Comparison of ENCODE assay signal across 34 cellular contexts in the genomic region with DNA sequence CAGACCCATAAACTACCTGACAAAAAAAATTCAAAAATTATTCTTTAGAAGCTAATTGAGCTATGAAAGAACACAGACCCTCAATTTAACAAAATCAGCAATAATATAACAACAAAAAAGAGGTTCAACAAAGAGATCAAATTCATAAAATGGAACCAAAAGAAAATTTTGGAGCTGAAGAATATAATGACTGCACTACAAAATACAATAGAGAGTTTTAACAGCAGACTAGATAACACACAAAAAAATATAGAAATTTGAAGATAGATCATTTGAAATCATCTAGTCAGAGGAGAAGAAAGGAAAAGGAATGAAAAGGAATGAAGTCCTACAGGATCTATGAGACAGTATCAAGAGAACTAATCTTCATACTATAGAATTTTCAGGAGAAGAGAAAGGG.
"Had no signal": no experiment of that assay in that cellular context is flagged by ENCODE, and none has a peak within 500 bp of the region (broad histone marks: within the 10 kb centered on the region; RNA-seq: fewer than 3 reads in every experiment).

No MANE protein-coding gene starts in this region.

- H3K27me3 ChIP-seq: MG63 had no signal

- H3K9me3 ChIP-seq: MG63 had no signal

- H3K36me3 ChIP-seq: MG63 had no signal

- H3K4me3 ChIP-seq: MG63 had no signal

- DNase-seq: Karpas-422, Kasumi-1, MG63, MM.1S, MV-4-11, NCI-H1048, NCI-H1092, NCI-H1092 treated with DMSO at 0.1 percent for 48 hours, NCI-H1105, NCI-H1105 treated with DMSO at 0.1 percent for 48 hours, NCI-H1417, NCI-H1417 treated with DMSO at 0.1 percent for 48 hours, NCI-H1436, NCI-H1436 treated with DMSO at 0.1 percent for 48 hours, NCI-H146, NCI-H1694, NCI-H1694 treated with DMSO at 0.1 percent for 48 hours, NCI-H187, NCI-H187 treated with DMSO at 0.1 percent for 48 hours, NCI-H1930, NCI-H2029, NCI-H2029 treated with DMSO at 0.1 percent for 48 hours, NCI-H2081, NCI-H2081 treated with DMSO at 0.1 percent for 48 hours, NCI-H2107, NCI-H2171, NCI-H2171 treated with DMSO at 0.1 percent for 48 hours, NCI-H2227 treated with DMSO at 0.1 percent for 48 hours, NCI-H226, NCI-H345, NCI-H446, NCI-H446 treated with DMSO at 0.1 percent for 48 hours, NCI-H510A, NCI-H510A treated with DMSO at 0.1 percent for 48 hours had no signal
